Comparison of ENCODE assay signal across 12 cellular contexts in the genomic region with DNA sequence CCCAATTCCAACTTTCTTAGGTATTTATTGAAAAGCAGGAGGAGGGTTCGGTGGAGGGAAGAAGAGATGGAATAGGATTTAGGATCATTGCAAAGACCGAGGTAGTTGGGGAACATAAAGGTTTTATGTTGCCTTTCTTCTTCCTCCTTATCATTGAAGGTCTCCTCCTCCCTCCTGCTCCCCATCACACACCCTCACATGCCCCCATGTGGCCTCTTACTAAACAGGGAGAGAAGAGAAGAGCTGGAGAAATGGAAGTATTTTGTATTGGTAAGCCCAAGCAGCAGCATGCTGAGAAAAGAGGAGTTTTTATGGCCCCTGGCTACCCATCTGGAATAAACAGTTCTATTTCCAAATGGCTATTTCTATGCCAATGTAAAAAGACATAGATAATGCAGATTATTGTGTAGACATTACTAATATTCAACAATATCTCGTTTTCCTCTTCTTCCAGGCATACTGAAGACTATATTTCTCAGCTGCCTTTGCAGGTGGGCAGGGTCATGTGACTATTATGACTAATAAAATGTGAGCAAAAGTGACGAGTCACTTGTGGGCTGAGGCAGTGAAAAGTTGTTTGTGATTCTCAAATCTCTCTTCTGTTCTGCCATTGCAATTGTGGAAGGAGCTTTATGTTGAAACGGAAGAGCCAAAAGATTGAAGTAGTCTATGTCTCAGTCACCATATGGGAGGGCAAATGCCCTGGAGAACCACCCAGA. TPM values are rescaled to one million over a fixed set of nuclear protein-coding genes. Genes with fewer than 3 reads are reported as not detected.
DNase-seq lines count a peak whose midpoint lies in the region; ATAC-seq and TF ChIP-seq lines count a peak whose summit lies in the region.
"Had no signal": no experiment of that assay in that cellular context is flagged by ENCODE, and none has a peak within 500 bp of the region (broad histone marks: within the 10 kb centered on the region; RNA-seq: fewer than 3 reads in every experiment).

No MANE protein-coding gene starts in this region.

- peak overlapping the region; percentile 93 for H2AFZ ChIP-seq in OCI-LY3 (ENCODE audit: low read depth, low read length)

- no peaks in the 10 kb centered on the region for H3K9me3 ChIP-seq in OCI-LY3 (ENCODE audit: insufficient read depth, low read length)

- H3K9me3 Mint-ChIP-seq in stimulated activated memory B cell treated with anti-CD40 and anti-IgM and Interleukin-4, amounts not matched to agents 10 μg/mL and 1 μg/mL and 100 μg/mL, for 72 hours, result no peaks in the 10 kb centered on the region
- H3K9me3 Mint-ChIP-seq: CD4-positive, CD25-positive, alpha-beta regulatory T cell; nephron; stimulated activated naive B cell treated with anti-CD40 and anti-IgM and Interleukin-4, amounts not matched to agents 10 μg/mL and 1 μg/mL and 100 μg/mL, for 72 hours had no signal

- DNase-seq in stimulated activated CD4-positive, alpha-beta T cell treated with anti-CD3 and anti-CD28 coated beads, Interleukin-15, amount 100 ng/mL, for 24 hours, result peak; percentile 19
- no peak for DNase-seq in stimulated activated CD4-positive, alpha-beta T cell treated with anti-CD3 and anti-CD28 coated beads, Interleukin-4, amount 100 ng/mL, for 1 hour
- DNase-seq in choroid plexus epithelial cell (ENCODE audit: low read depth), result peak; percentile 55
- DNase-seq in AG08395 (ENCODE audit: low spot score), result no peak
- DNase-seq: amygdala; stimulated activated naive B cell treated with anti-CD40 and anti-IgM and Interleukin-4, amounts not matched to agents 10 μg/mL and 1 μg/mL and 100 μg/mL, for 72 hours had no signal

- H3K36me3 Mint-ChIP-seq in stimulated activated memory B cell treated with anti-CD40 and anti-IgM and Interleukin-4, amounts not matched to agents 10 μg/mL and 1 μg/mL and 100 μg/mL, for 72 hours, result no peaks in the 10 kb centered on the region
- H3K36me3 Mint-ChIP-seq: CD4-positive, CD25-positive, alpha-beta regulatory T cell; stimulated activated naive B cell treated with anti-CD40 and anti-IgM and Interleukin-4, amounts not matched to agents 10 μg/mL and 1 μg/mL and 100 μg/mL, for 72 hours had no signal

- H3K4me3 ChIP-seq in OCI-LY3 (ENCODE audit: low read length) (no peak overlapping the region), choroid plexus epithelial cell (ENCODE audit: low read depth, low read length) (no peak overlapping the region)

- peaks cover 6% of the 10 kb centered on the region for H3K27me3 Mint-ChIP-seq in stimulated activated memory B cell treated with anti-CD40 and anti-IgM and Interleukin-4, amounts not matched to agents 10 μg/mL and 1 μg/mL and 100 μg/mL, for 72 hours
- H3K27me3 Mint-ChIP-seq: stimulated activated naive B cell treated with anti-CD40 and anti-IgM and Interleukin-4, amounts not matched to agents 10 μg/mL and 1 μg/mL and 100 μg/mL, for 72 hours had no signal

- peak overlapping the region; percentile 48 for H3K27ac Mint-ChIP-seq in stimulated activated memory B cell treated with anti-CD40 and anti-IgM and Interleukin-4, amounts not matched to agents 10 μg/mL and 1 μg/mL and 100 μg/mL, for 72 hours
- H3K27ac Mint-ChIP-seq: nephron; stimulated activated naive B cell treated with anti-CD40 and anti-IgM and Interleukin-4, amounts not matched to agents 10 μg/mL and 1 μg/mL and 100 μg/mL, for 72 hours had no signal

- peak overlapping the region; percentile 44 for H3K4me2 ChIP-seq in OCI-LY3 (ENCODE audit: low read length)

- no peaks in the 10 kb centered on the region for H3K27me3 ChIP-seq in OCI-LY3 (ENCODE audit: low read depth, low read length)

- H3K9ac ChIP-seq in OCI-LY3 (ENCODE audit: low read length), result no peak overlapping the region

- no peaks in the 10 kb centered on the region for H3K36me3 ChIP-seq in OCI-LY3 (replicated peaks; ENCODE audit: low read depth, low read length)

- no peak for ATAC-seq in stimulated activated memory B cell treated with anti-CD40 and anti-IgM and Interleukin-4, amounts not matched to agents 10 μg/mL and 1 μg/mL and 100 μg/mL, for 72 hours
- no peak for ATAC-seq in esophagus mucosa
- ATAC-seq in GM21447 (IDR thresholded peaks at IDR 0.05; ENCODE audit: unreplicated experiment), result no peak
- ATAC-seq: stimulated activated naive B cell treated with anti-CD40 and anti-IgM and Interleukin-4, amounts not matched to agents 10 μg/mL and 1 μg/mL and 100 μg/mL, for 72 hours had no signal

- H3K4me3 Mint-ChIP-seq in stimulated activated memory B cell treated with anti-CD40 and anti-IgM and Interleukin-4, amounts not matched to agents 10 μg/mL and 1 μg/mL and 100 μg/mL, for 72 hours, result no peak overlapping the region
- H3K4me3 Mint-ChIP-seq: stimulated activated naive B cell treated with anti-CD40 and anti-IgM and Interleukin-4, amounts not matched to agents 10 μg/mL and 1 μg/mL and 100 μg/mL, for 72 hours had no signal

- TF ChIP-seq CTCF in OCI-LY3 (IDR thresholded peaks at IDR 0.05; ENCODE audit: low read depth, low read length) (no peak), choroid plexus epithelial cell (conservative IDR thresholded peaks at IDR 0.05; ENCODE audit: low read depth, low read length) (peak; percentile 15)

- H3K4me1 Mint-ChIP-seq in stimulated activated memory B cell treated with anti-CD40 and anti-IgM and Interleukin-4, amounts not matched to agents 10 μg/mL and 1 μg/mL and 100 μg/mL, for 72 hours, result peaks cover 23% of the 10 kb centered on the region

- H3K27ac ChIP-seq in OCI-LY3 (ENCODE audit: low read length), result no peak overlapping the region

- no peaks in the 10 kb centered on the region for H4K20me1 ChIP-seq in OCI-LY3 (ENCODE audit: insufficient read depth, low read length)

- H3K4me1 ChIP-seq in OCI-LY3 (ENCODE audit: low read length), result peaks cover 20% of the 10 kb centered on the region

- H3K79me2 ChIP-seq in OCI-LY3 (ENCODE audit: low read length), result no peaks in the 10 kb centered on the region

RNA-seq across cellular contexts. Expression of gene GPR176, which starts 5.2 kb away (rescaled TPM):
- total RNA-seq in esophagus mucosa, result 0.40 TPM
- total RNA-seq: CD4-positive, CD25-positive, alpha-beta regulatory T cell had no signal

RNA-seq across cellular contexts. Expression of gene EIF2AK4, which starts 8.6 kb away (rescaled TPM):
- 17.4 TPM for total RNA-seq in esophagus mucosa

Comparison
In these comparisons a context has a peak if more than half of its experiments do, and no peak if none do; other contexts are left out.
1. DNase-seq: peak in stimulated activated CD4-positive, alpha-beta T cell treated with anti-CD3 and anti-CD28 coated beads, Interleukin-15, amount 100 ng/mL, for 24 hours (single experiment) and choroid plexus epithelial cell (single experiment); none in stimulated activated CD4-positive, alpha-beta T cell treated with anti-CD3 and anti-CD28 coated beads, Interleukin-4, amount 100 ng/mL, for 1 hour (single experiment) and AG08395 (single experiment).